11 cellular contexts compared by ENCODE assay signal in the genomic region with DNA sequence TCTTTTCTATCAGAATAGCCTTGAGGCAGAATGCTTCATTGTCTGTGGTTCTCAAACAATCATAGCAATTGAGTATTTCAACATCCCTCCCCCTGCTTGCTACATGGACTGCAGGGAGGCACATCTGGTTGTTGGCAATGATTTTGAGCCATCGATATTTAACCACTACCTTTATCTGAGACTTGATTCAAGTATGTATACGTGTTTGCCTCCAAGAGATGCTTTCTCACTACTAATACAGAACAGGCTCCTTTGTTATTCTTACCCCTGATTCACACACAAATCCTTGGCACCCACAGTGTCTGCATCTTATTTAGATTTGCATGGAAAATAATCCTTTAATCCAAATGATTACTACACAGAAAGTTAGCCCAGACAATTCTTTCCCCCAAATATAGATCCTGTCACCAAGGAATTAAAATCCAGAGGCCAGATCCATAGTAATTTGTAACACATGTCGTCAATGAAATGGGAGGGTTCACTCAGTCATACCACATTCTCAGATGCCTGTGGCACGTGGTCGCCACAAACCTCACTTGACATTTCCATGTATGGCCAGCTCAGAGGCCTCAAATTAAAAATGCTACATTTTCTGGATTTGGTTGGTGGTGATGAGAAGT.
DNase-seq lines count a peak whose midpoint lies in the region; ATAC-seq and TF ChIP-seq lines count a peak whose summit lies in the region.
"Had no signal": no experiment of that assay in that cellular context is flagged by ENCODE, and none has a peak within 500 bp of the region (broad histone marks: within the 10 kb centered on the region; RNA-seq: fewer than 3 reads in every experiment).

No MANE protein-coding gene starts in this region.

- H3K9me3 ChIP-seq in liver (ENCODE audit: control insufficient read depth in 4 of 4, low read length in 3 of 4), result no peaks in the 10 kb centered on the region
- H3K9me3 ChIP-seq: heart left ventricle had no signal

- peaks cover 3 to 32% (median 19%) of the 10 kb centered on the region in 4 donors for H3K4me1 ChIP-seq in liver (ENCODE audit: control insufficient read depth in 4 of 4, insufficient read depth in 4 of 4, low read length in 3 of 4)

- TF ChIP-seq CTCF in AG10803 (conservative IDR thresholded peaks at IDR 0.05; ENCODE audit: low read length), result no peak
- TF ChIP-seq CTCF in liver (IDR thresholded peaks at IDR 0.05; ENCODE audit: low read depth, low read length, missing input control), result no peak

- H3K9ac ChIP-seq in liver (ENCODE audit: low read depth in 1 of 2, low read length in 2 of 2), result no peak overlapping the region

- peak overlapping the region; percentile 84 for H3K27ac ChIP-seq in caudate nucleus (ENCODE audit: low read depth, low read length)
- H3K27ac ChIP-seq in liver (ENCODE audit: low read depth in 1 of 2, low read length in 2 of 2), result no peak overlapping the region

- no peaks in the 10 kb centered on the region for H3K27me3 ChIP-seq in liver (ENCODE audit: control insufficient read depth in 4 of 4, insufficient read depth in 4 of 4, low read length in 3 of 4)
- H3K27me3 ChIP-seq: heart left ventricle had no signal

- no peak for ATAC-seq in HG03159 (IDR thresholded peaks at IDR 0.05; ENCODE audit: unreplicated experiment)
- ATAC-seq: heart left ventricle had no signal

- peak; percentile 6 to 30 for TF ChIP-seq RAD21 in liver (IDR thresholded peaks at IDR 0.05)

- 68% methylated on average over 5 of the region's 5 CpGs for WGBS in liver

- H3K36me3 ChIP-seq in liver (ENCODE audit: control insufficient read depth in 4 of 4, insufficient read depth in 3 of 4, low read depth in 1 of 4, low read length in 3 of 4), result peaks cover 3 to 7% (median 5%) of the 10 kb centered on the region in 4 donors

- H3K4me3 ChIP-seq in AG10803 (ENCODE audit: low read length), result no peak overlapping the region
- no peak overlapping the region for H3K4me3 ChIP-seq in liver (ENCODE audit: low read depth in 1 of 3, low read length in 3 of 3)
- H3K4me3 ChIP-seq: heart left ventricle had no signal

- DNase-seq in AG10803 (ENCODE audit: low read depth) (peak; percentile 98), HuH-7 (ENCODE audit: low spot score) (peak; percentile 31), caudate nucleus (lab: John Stamatoyannopoulos, UW) (peak in 5 of 61 donors; percentile 10 to 30 (median 17)), NCI-H510A treated with DMSO at 0.1 percent for 48 hours (lab: John Stamatoyannopoulos, UW) (no peak), cerebellar nuclear complex (lab: John Stamatoyannopoulos, UW) (no peak), NCI-H2227 treated with DMSO at 0.1 percent for 48 hours (lab: John Stamatoyannopoulos, UW) (no peak)
- DNase-seq: central memory CD4-positive, alpha-beta T cell; heart left ventricle; NCI-H1694 had no signal

TF ChIP-seq in liver, 16 proteins besides CTCF, POLR2A, EP300 and RAD21:
- TF ChIP-seq RXRA (IDR thresholded peaks at IDR 0.05) (peak in 1 of 2 donors; percentile 37), HNF4A (conservative IDR thresholded peaks at IDR 0.05) (peak; percentile 28 to 33), JUND (IDR thresholded peaks at IDR 0.05) (peak in 1 of 2 donors; percentile 18)
- TF ChIP-seq, protein P1, sequence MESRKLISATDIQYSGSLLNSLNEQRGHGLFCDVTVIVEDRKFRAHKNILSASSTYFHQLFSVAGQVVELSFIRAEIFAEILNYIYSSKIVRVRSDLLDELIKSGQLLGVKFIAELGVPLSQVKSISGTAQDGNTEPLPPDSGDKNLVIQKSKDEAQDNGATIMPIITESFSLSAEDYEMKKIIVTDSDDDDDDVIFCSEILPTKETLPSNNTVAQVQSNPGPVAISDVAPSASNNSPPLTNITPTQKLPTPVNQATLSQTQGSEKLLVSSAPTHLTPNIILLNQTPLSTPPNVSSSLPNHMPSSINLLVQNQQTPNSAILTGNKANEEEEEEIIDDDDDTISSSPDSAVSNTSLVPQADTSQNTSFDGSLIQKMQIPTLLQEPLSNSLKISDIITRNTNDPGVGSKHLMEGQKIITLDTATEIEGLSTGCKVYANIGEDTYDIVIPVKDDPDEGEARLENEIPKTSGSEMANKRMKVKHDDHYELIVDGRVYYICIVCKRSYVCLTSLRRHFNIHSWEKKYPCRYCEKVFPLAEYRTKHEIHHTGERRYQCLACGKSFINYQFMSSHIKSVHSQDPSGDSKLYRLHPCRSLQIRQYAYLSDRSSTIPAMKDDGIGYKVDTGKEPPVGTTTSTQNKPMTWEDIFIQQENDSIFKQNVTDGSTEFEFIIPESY (IDR thresholded peaks at IDR 0.05), result no peak

Comparison
In these comparisons a context has a peak if more than half of its experiments do, and no peak if none do; other contexts are left out.
1. DNase-seq: peak in AG10803 (single experiment) and HuH-7 (single experiment); none in NCI-H510A treated with DMSO at 0.1 percent for 48 hours (single experiment), cerebellar nuclear complex (0 of 2) and NCI-H2227 treated with DMSO at 0.1 percent for 48 hours (single experiment).